Comparison of ENCODE assay signal across 32 cellular contexts in the genomic region with DNA sequence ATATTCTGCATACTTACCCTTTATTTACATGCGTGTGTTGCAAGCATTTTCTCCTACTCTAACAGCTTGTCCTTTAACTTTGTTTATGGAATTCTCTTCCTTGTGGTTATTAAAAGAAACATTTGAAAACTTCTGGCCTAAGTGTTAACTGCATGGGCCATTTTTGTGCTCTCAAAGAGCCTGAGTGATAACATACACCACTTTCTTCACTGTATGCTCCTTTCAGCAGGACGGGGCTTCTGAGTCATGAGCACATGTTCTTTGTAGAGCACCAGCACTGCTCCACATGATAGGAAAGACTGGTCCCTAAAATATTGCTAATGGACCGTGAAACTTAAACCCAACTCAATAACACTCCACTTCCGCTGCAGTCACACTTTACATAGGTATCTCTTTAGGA.
"Had no signal": no experiment of that assay in that cellular context is flagged by ENCODE, and none has a peak within 500 bp of the region (broad histone marks: within the 10 kb centered on the region; RNA-seq: fewer than 3 reads in every experiment).

No MANE protein-coding gene starts in this region.

- H3K9me3 ChIP-seq: ascending aorta, breast epithelium, colonic mucosa, esophagus squamous epithelium, heart left ventricle had no signal

- H3K27me3 ChIP-seq: ascending aorta, breast epithelium, cardiac muscle cell, colonic mucosa, esophagus squamous epithelium, heart left ventricle had no signal

- FAIRE-seq: endometrium, frontal cortex had no signal

- H3K36me3 Mint-ChIP-seq: activated naive CD8-positive, alpha-beta T cell; brain had no signal

- H3K27ac ChIP-seq: ascending aorta, breast epithelium, cardiac muscle cell, colonic mucosa, epithelial cell of prostate, esophagus squamous epithelium, heart left ventricle, WERI-Rb-1 had no signal

- H3K27me3 Mint-ChIP-seq: activated B cell treated with CpG ODN at 0.5 μM for 24 hours; activated CD8-positive, alpha-beta T cell treated with anti-CD3 and anti-CD28 coated beads for 36 hours; activated naive CD8-positive, alpha-beta T cell; activated T-helper 17 cell treated with anti-CD3 and anti-CD28 coated beads, Interleukin-2, amount 50 U/mL, for 72 hours; T-helper 17 cell had no signal

- ATAC-seq: activated CD4-positive, CD25-positive, alpha-beta regulatory T cell treated with anti-CD3 and anti-CD28 coated beads, Interleukin-2, amount 50 U/mL, for 24 hours; activated CD8-positive, alpha-beta T cell treated with anti-CD3 and anti-CD28 coated beads for 36 hours; activated T-cell treated with anti-CD3 and anti-CD28 coated beads, Interleukin-2, amount 50 U/mL, for 4 hours; activated T-helper 17 cell treated with anti-CD3 and anti-CD28 coated beads, Interleukin-2, amount 50 U/mL, for 72 hours; heart left ventricle; T-helper 17 cell had no signal

- H3K4me1 Mint-ChIP-seq: activated B cell treated with CpG ODN at 0.5 μM for 24 hours; activated T-helper 17 cell treated with anti-CD3 and anti-CD28 coated beads, Interleukin-2, amount 50 U/mL, for 72 hours; brain; T-helper 17 cell had no signal

- H3K4me1 ChIP-seq: ascending aorta, breast epithelium, colonic mucosa, esophagus squamous epithelium, heart left ventricle had no signal

- DNase-seq: activated B cell treated with CpG ODN at 0.5 μM for 24 hours; activated CD4-positive, alpha-beta T cell treated with anti-CD3 and anti-CD28 coated beads for 48 hours; activated CD4-positive, alpha-beta T cell treated with anti-CD3 and anti-CD28 coated beads, Interleukin-2, amount 50 U/mL, for 1 hour; activated CD4-positive, alpha-beta T cell treated with anti-CD3 and anti-CD28 coated beads, Interleukin-2, amount 50 U/mL, for 48 hours; activated CD8-positive, alpha-beta memory T cell treated with anti-CD3 and anti-CD28 coated beads for 24 hours; activated CD8-positive, alpha-beta T cell treated with anti-CD3 and anti-CD28 coated beads for 36 hours; activated effector memory CD4-positive, alpha-beta T cell treated with Interleukin-2 at 50 U/mL for 16 hours; activated gamma-delta T cell treated with Interleukin-2 at 50 U/mL for 16 hours; activated naive CD4-positive, alpha-beta T cell treated with anti-CD3 and anti-CD28 coated beads, Interleukin-2, amount 50 U/mL, for 16 hours; activated naive CD4-positive, alpha-beta T cell treated with Interleukin-2 at 50 U/mL for 16 hours; activated T-cell treated with anti-CD3 and anti-CD28 coated beads, Interleukin-2, amount 50 U/mL, for 4 hours; amygdala; central memory CD4-positive, alpha-beta T cell; cerebellar nuclear complex; colonic mucosa; effector CD8-positive, alpha-beta T cell; esophagus squamous epithelium; heart left ventricle; T-helper 17 cell; T1000; WERI-Rb-1 had no signal

- H3K4me3 ChIP-seq: ascending aorta, breast epithelium, cardiac muscle cell, colonic mucosa, esophagus squamous epithelium, heart left ventricle had no signal

- H3K27ac Mint-ChIP-seq: activated B cell treated with CpG ODN at 0.5 μM for 24 hours; activated CD8-positive, alpha-beta T cell treated with anti-CD3 and anti-CD28 coated beads for 36 hours; activated naive CD8-positive, alpha-beta T cell; activated T-helper 17 cell treated with anti-CD3 and anti-CD28 coated beads, Interleukin-2, amount 50 U/mL, for 72 hours; brain; T-helper 17 cell; T-helper 2 cell treated with Interferon-gamma antibody and Interleukin-4, amounts not matched to agents 5 μg/mL and 100 μg/mL, for 36 hours had no signal

- H3K36me3 ChIP-seq: ascending aorta, breast epithelium, cardiac muscle cell, colonic mucosa, esophagus squamous epithelium, heart left ventricle, WERI-Rb-1 had no signal

- H3K9me3 Mint-ChIP-seq: activated T-helper 17 cell treated with anti-CD3 and anti-CD28 coated beads, Interleukin-2, amount 50 U/mL, for 72 hours had no signal

- H3K4me3 Mint-ChIP-seq: activated B cell treated with CpG ODN at 0.5 μM for 24 hours; activated CD8-positive, alpha-beta T cell treated with anti-CD3 and anti-CD28 coated beads for 36 hours; activated naive CD8-positive, alpha-beta T cell; activated T-cell treated with anti-CD3 and anti-CD28 coated beads, Interleukin-2, amount 50 U/mL, for 4 hours; activated T-helper 17 cell treated with anti-CD3 and anti-CD28 coated beads, Interleukin-2, amount 50 U/mL, for 72 hours; brain; T-helper 17 cell; T-helper 2 cell treated with Interferon-gamma antibody and Interleukin-4, amounts not matched to agents 5 μg/mL and 100 μg/mL, for 36 hours had no signal
